ENCODE assay signal across 1 cellular context in the genomic region with DNA sequence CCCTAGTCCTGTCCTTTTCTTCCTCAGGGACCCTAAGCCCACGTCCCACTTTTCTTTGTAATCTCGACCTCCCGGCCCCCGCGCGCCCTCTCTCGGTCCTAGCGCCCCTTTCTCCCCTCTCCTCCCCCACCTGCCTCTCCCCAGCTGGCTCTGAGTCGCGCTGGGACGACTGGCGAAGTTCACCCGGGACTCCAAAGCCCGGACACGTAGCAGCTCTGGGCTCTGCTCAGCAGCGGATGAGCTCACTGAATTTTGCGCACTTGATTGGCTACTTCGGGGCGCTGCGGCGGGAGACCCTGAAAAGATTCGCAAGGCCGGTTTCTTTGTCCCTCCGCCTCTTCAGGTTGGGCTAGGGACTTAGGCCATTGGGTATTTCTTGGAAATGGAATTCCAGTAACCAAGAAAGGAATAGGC.
A peak's percentile ranks its signal among the peaks of the same experiment; 100 is the strongest.
TF ChIP-seq lines count a peak whose summit lies in the region.

No MANE protein-coding gene starts in this region.

TF ChIP-seq in endothelial cell of umbilical vein, 7 proteins besides CTCF, POLR2A, EP300 and RAD21:
- peak; percentile 33 for TF ChIP-seq EZH2 (IDR thresholded peaks at IDR 0.05; ENCODE audit: borderline replicate concordance, low read depth, low read length, severe bottlenecking)
- TF ChIP-seq JUN (IDR thresholded peaks at IDR 0.05; ENCODE audit: borderline replicate concordance, insufficient read depth, insufficient read length, low read depth), result no peak
